ENCODE assay signal across 11 cellular contexts in the genomic region with DNA sequence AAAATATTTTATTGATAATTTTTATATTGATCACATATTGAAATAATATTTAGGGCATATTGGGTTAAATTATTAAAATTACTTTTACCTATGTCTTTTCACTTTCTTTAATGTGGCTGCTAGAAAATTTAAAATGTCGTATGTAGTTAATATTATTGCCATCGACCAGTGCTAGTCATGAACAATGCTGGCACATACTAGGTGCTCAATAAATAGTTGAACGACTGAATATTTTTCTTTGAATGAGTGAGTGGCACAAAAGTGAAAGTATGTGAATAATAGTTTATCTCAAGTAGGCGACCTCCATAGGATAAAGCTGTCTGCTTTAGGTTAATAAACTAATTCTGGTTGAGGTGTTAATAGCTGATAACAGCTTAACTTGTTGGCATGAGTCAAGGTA.
DNase-seq lines count a peak whose midpoint lies in the region; ATAC-seq and TF ChIP-seq lines count a peak whose summit lies in the region.
"Had no signal": no experiment of that assay in that cellular context is flagged by ENCODE, and none has a peak within 500 bp of the region (broad histone marks: within the 10 kb centered on the region; RNA-seq: fewer than 3 reads in every experiment).

No MANE protein-coding gene starts in this region.

- peak overlapping the region; percentile 87 for H3K4me3 Mint-ChIP-seq in activated CD8-positive, alpha-beta memory T cell treated with anti-CD3 and anti-CD28 coated beads, Interleukin-2, amount 10 ng/mL, durations not matched to agents 7 days and 5 days

- CTCF ChIA-PET in activated CD8-positive, alpha-beta memory T cell treated with anti-CD3 and anti-CD28 coated beads, Interleukin-2, amount 10 ng/mL, durations not matched to agents 7 days and 5 days (lab: Charles Lee), result no interaction called here

- peaks cover 46% of the 10 kb centered on the region for H3K4me1 Mint-ChIP-seq in activated CD8-positive, alpha-beta memory T cell treated with anti-CD3 and anti-CD28 coated beads, Interleukin-2, amount 10 ng/mL, durations not matched to agents 7 days and 5 days

- H3K36me3 ChIP-seq in RWPE2 (ENCODE audit: low read depth) (no peaks in the 10 kb centered on the region), smooth muscle cell (ENCODE audit: low read depth) (no peaks in the 10 kb centered on the region)
- H3K36me3 ChIP-seq: sigmoid colon had no signal

- no peaks in the 10 kb centered on the region for H3K36me3 Mint-ChIP-seq in activated CD8-positive, alpha-beta memory T cell treated with anti-CD3 and anti-CD28 coated beads, Interleukin-2, amount 10 ng/mL, durations not matched to agents 7 days and 5 days

- no peaks in the 10 kb centered on the region for H4K20me1 ChIP-seq in smooth muscle cell (ENCODE audit: low read depth)

- H3K9me3 ChIP-seq in RWPE2 (ENCODE audit: severe bottlenecking), result no peaks in the 10 kb centered on the region
- no peaks in the 10 kb centered on the region for H3K9me3 ChIP-seq in smooth muscle cell (replicated peaks; ENCODE audit: low read depth)
- H3K9me3 ChIP-seq: sigmoid colon had no signal

- H3K9ac ChIP-seq in smooth muscle cell (ENCODE audit: low read depth), result no peak overlapping the region

- H3K27me3 ChIP-seq in RWPE2 (ENCODE audit: insufficient read depth, poor library complexity, severe bottlenecking), result no peaks in the 10 kb centered on the region
- no peaks in the 10 kb centered on the region for H3K27me3 ChIP-seq in smooth muscle cell (ENCODE audit: low read depth)
- H3K27me3 ChIP-seq: sigmoid colon had no signal

- no peak for DNase-seq in activated CD8-positive, alpha-beta memory T cell treated with anti-CD3 and anti-CD28 coated beads, Interleukin-2, amount 10 ng/mL, durations not matched to agents 7 days and 5 days
- no peak for DNase-seq in activated CD8-positive, alpha-beta memory T cell treated with anti-CD3 and anti-CD28 coated beads, Interleukin-2, amount 50 U/mL, for 4 hours
- DNase-seq in RWPE2 (ENCODE audit: low spot score) (no peak), epithelial cell of proximal tubule (ENCODE audit: low read depth) (no peak), smooth muscle cell (lab: John Stamatoyannopoulos, UW; ENCODE audit: unreplicated experiment) (no peak), SW480 (ENCODE audit: low spot score) (no peak), NCI-H187 (lab: John Stamatoyannopoulos, UW) (no peak), activated gamma-delta T cell (lab: John Stamatoyannopoulos, UW) (no peak)
- DNase-seq: kidney glomerular epithelial cell, SHP77 had no signal

- H3K9me3 Mint-ChIP-seq in activated CD8-positive, alpha-beta memory T cell treated with anti-CD3 and anti-CD28 coated beads, Interleukin-2, amount 10 ng/mL, durations not matched to agents 7 days and 5 days (ENCODE audit: low read depth), result no peaks in the 10 kb centered on the region

- no peak for ATAC-seq in activated CD8-positive, alpha-beta memory T cell treated with anti-CD3 and anti-CD28 coated beads, Interleukin-2, amount 10 ng/mL, durations not matched to agents 7 days and 5 days
- no peak for ATAC-seq in RWPE2 (ENCODE audit: low read depth)

- no peaks in the 10 kb centered on the region for H3K27me3 Mint-ChIP-seq in activated CD8-positive, alpha-beta memory T cell treated with anti-CD3 and anti-CD28 coated beads, Interleukin-2, amount 10 ng/mL, durations not matched to agents 7 days and 5 days

- H3K4me3 ChIP-seq in RWPE2 (ENCODE audit: severe bottlenecking) (no peak overlapping the region), epithelial cell of proximal tubule (ENCODE audit: low read depth, low read length) (peak overlapping the region; percentile 59), smooth muscle cell (peak overlapping the region; percentile 52)

- H3K4me1 ChIP-seq in RWPE2 (ENCODE audit: insufficient read depth, poor library complexity, severe bottlenecking), result peaks cover 48% of the 10 kb centered on the region
- H3K4me1 ChIP-seq in smooth muscle cell (ENCODE audit: low read depth), result peaks cover 7% of the 10 kb centered on the region

- 88% methylated on average over 4 of the region's 4 CpGs for WGBS in smooth muscle cell (ENCODE audit: low lambda C conversion rate)

- peak overlapping the region; percentile 84 for H3K27ac Mint-ChIP-seq in activated CD8-positive, alpha-beta memory T cell treated with anti-CD3 and anti-CD28 coated beads, Interleukin-2, amount 10 ng/mL, durations not matched to agents 7 days and 5 days

- H3K79me2 ChIP-seq in smooth muscle cell (ENCODE audit: low read depth), result no peaks in the 10 kb centered on the region

- no peak for TF ChIP-seq CTCF in RWPE2 (IDR thresholded peaks at IDR 0.05; ENCODE audit: poor library complexity, severe bottlenecking)
- TF ChIP-seq CTCF in epithelial cell of proximal tubule (conservative IDR thresholded peaks at IDR 0.05; ENCODE audit: low read depth, low read length), result no peak
- no peak for TF ChIP-seq CTCF in smooth muscle cell (IDR thresholded peaks at IDR 0.05; ENCODE audit: borderline replicate concordance, insufficient read depth, poor library complexity, severe bottlenecking)

- H3K4me2 ChIP-seq in smooth muscle cell, result peak overlapping the region; percentile 91

- no peak overlapping the region for H2AFZ ChIP-seq in smooth muscle cell (ENCODE audit: low read depth)

- peak overlapping the region; percentile 85 for H3K27ac ChIP-seq in RWPE2 (ENCODE audit: poor library complexity, severe bottlenecking)
- H3K27ac ChIP-seq in smooth muscle cell (ENCODE audit: low read depth), result no peak overlapping the region

- peaks cover 19% of the 10 kb centered on the region for H3F3A ChIP-seq in smooth muscle cell (ENCODE audit: low read depth)
